Comparison of ENCODE assay signal across 1 cellular context in the genomic region with DNA sequence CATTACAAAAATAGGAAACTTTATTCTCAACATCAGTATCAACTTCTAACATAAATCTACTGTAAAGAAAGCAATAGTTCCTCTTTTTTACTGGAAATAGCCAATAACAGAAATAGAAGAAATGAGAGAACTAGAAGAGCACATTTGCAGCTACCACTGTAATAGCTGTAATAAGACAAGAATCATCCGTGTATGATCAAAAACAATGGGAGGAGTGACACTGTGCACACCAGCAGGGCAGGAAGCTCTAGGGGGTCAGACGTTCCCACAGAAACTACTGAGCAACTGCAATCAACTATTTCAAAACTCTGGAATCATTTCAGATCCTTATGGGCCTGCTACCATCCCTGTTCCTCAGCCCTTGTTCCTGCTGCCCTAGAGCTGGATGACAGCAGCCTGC.
TF ChIP-seq lines count a peak whose summit lies in the region.

No MANE protein-coding gene starts in this region.

TF ChIP-seq in IMR-90, 13 proteins besides CTCF, POLR2A, EP300 and RAD21 (continued from another document):
- TF ChIP-seq, protein P1, sequence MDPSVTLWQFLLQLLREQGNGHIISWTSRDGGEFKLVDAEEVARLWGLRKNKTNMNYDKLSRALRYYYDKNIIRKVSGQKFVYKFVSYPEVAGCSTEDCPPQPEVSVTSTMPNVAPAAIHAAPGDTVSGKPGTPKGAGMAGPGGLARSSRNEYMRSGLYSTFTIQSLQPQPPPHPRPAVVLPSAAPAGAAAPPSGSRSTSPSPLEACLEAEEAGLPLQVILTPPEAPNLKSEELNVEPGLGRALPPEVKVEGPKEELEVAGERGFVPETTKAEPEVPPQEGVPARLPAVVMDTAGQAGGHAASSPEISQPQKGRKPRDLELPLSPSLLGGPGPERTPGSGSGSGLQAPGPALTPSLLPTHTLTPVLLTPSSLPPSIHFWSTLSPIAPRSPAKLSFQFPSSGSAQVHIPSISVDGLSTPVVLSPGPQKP (IDR thresholded peaks at IDR 0.05; ENCODE audit: borderline replicate concordance, low read depth, low read length), result no peak
- TF ChIP-seq CHD1 (IDR thresholded peaks at IDR 0.05; ENCODE audit: low read depth, low read length), result no peak
- no peak for TF ChIP-seq MAZ (IDR thresholded peaks at IDR 0.05; ENCODE audit: borderline replicate concordance, low read depth, low read length)
